In genomic region chr15:67821784-67822451, GRCh38 we compare ENCODE assay signal across 17 cellular contexts. TPM values are rescaled to one million over a fixed set of nuclear protein-coding genes. Genes with fewer than 3 reads are reported as not detected.
DNase-seq lines count a peak whose midpoint lies in the region; ATAC-seq, FAIRE-seq and TF ChIP-seq lines count a peak whose summit lies in the region.
"Had no signal": no experiment of that assay in that cellular context is flagged by ENCODE, and none has a peak within 500 bp of the region (broad histone marks: within the 10 kb centered on the region; RNA-seq: fewer than 3 reads in every experiment).

No MANE protein-coding gene starts in this region.

- no peak overlapping the region for H3K27ac ChIP-seq in kidney (ENCODE audit: low read depth in 2 of 2, low read length in 2 of 2)
- H3K27ac ChIP-seq: colonic mucosa, prostate gland, SJSA1 had no signal

- H3K4me1 ChIP-seq in kidney (ENCODE audit: control insufficient read depth in 1 of 2, insufficient read depth in 1 of 2, low read depth in 1 of 2, low read length in 2 of 2) = peaks cover 0 to 5% of the 10 kb centered on the region in 2 donors

- peaks cover 62% of the 10 kb centered on the region for H3K27me3 Mint-ChIP-seq in activated naive CD4-positive, alpha-beta T cell treated with anti-CD3 and anti-CD28 coated beads, Interleukin-2, amount 50 U/mL, for 24 hours
- peaks cover 97% of the 10 kb centered on the region for H3K27me3 Mint-ChIP-seq in stimulated activated naive CD8-positive, alpha-beta T cell treated with anti-CD3 and anti-CD28 coated beads, Interleukin-15, amount 100 ng/mL, for 72 hours

- FAIRE-seq in kidney (lab: Jason Lieb, UNC) = no peak
- FAIRE-seq: K562 had no signal

- no peak for TF ChIP-seq CTCF in kidney (IDR thresholded peaks at IDR 0.05; ENCODE audit: borderline replicate concordance, extremely low read depth, insufficient read depth)

- no peaks in the 10 kb centered on the region for H3K9me3 ChIP-seq in kidney (ENCODE audit: control insufficient read depth in 1 of 2, low read length in 2 of 2)
- H3K9me3 ChIP-seq: colonic mucosa, prostate gland had no signal

- H3K9ac ChIP-seq in kidney (ENCODE audit: low read length in 2 of 2) = no peak overlapping the region

- peaks cover 1% of the 10 kb centered on the region for H3K36me3 Mint-ChIP-seq in activated naive CD4-positive, alpha-beta T cell treated with anti-CD3 and anti-CD28 coated beads, Interleukin-2, amount 50 U/mL, for 24 hours

- ATAC-seq in stimulated activated naive CD8-positive, alpha-beta T cell treated with anti-CD3 and anti-CD28 coated beads, Interleukin-15, amount 100 ng/mL, for 72 hours = no peak
- no peak for ATAC-seq in HG03196 (IDR thresholded peaks at IDR 0.05; ENCODE audit: unreplicated experiment)
- ATAC-seq: activated CD4-positive, CD25-positive, alpha-beta regulatory T cell treated with anti-CD3 and anti-CD28 coated beads, Interleukin-2, amount 50 U/mL, for 24 hours had no signal

- H3K4me3 ChIP-seq in kidney (ENCODE audit: low read length in 2 of 2) = no peak overlapping the region
- H3K4me3 ChIP-seq: colonic mucosa, K562, prostate gland, SJSA1 had no signal

- intact Hi-C loops in kidney (cut with DNase I) = no loop called here

- no peak overlapping the region for H3K27ac Mint-ChIP-seq in activated naive CD4-positive, alpha-beta T cell treated with anti-CD3 and anti-CD28 coated beads, Interleukin-2, amount 50 U/mL, for 24 hours
- no peak overlapping the region for H3K27ac Mint-ChIP-seq in stimulated activated naive CD8-positive, alpha-beta T cell treated with anti-CD3 and anti-CD28 coated beads, Interleukin-15, amount 100 ng/mL, for 72 hours

- DNase-seq in activated naive CD4-positive, alpha-beta T cell treated with anti-CD3 and anti-CD28 coated beads, Interleukin-2, amount 50 U/mL, for 16 hours = no peak
- DNase-seq in NCI-H146 treated with DMSO at 0.1 percent for 48 hours (lab: John Stamatoyannopoulos, UW; ENCODE audit: unreplicated experiment) (peak; percentile 65), kidney (peak; percentile 29), NCI-H1105 (lab: John Stamatoyannopoulos, UW) (no peak), OCI-M2 (lab: John Stamatoyannopoulos, UW; ENCODE audit: unreplicated experiment) (no peak)
- no peak for DNase-seq in stimulated activated naive CD8-positive, alpha-beta T cell treated with anti-CD3 and anti-CD28 coated beads, Interleukin-15, amount 100 ng/mL, for 72 hours
- DNase-seq: colonic mucosa; NCI-H1694 treated with DMSO at 0.1 percent for 48 hours; stimulated activated CD4-positive, alpha-beta T cell treated with anti-CD3 and anti-CD28 coated beads, Interleukin-1b, Interleukin-23, amount 100 ng/mL, for 48 hours; stimulated activated naive CD4-positive, alpha-beta T cell treated with Interleukin-2 at 50 U/mL for 16 hours had no signal

- peaks cover 38% of the 10 kb centered on the region for H3K4me1 Mint-ChIP-seq in activated naive CD4-positive, alpha-beta T cell treated with anti-CD3 and anti-CD28 coated beads, Interleukin-2, amount 50 U/mL, for 24 hours
- peaks cover 61% of the 10 kb centered on the region for H3K4me1 Mint-ChIP-seq in stimulated activated naive CD8-positive, alpha-beta T cell treated with anti-CD3 and anti-CD28 coated beads, Interleukin-15, amount 100 ng/mL, for 72 hours

- H3K4me3 Mint-ChIP-seq in activated naive CD4-positive, alpha-beta T cell treated with anti-CD3 and anti-CD28 coated beads, Interleukin-2, amount 50 U/mL, for 24 hours = peak overlapping the region; percentile 60
- peak overlapping the region; percentile 34 to 72 for H3K4me3 Mint-ChIP-seq in stimulated activated naive CD8-positive, alpha-beta T cell treated with anti-CD3 and anti-CD28 coated beads, Interleukin-15, amount 100 ng/mL, for 72 hours

- H3K9me3 Mint-ChIP-seq in activated naive CD4-positive, alpha-beta T cell treated with anti-CD3 and anti-CD28 coated beads, Interleukin-2, amount 50 U/mL, for 24 hours = no peaks in the 10 kb centered on the region
- H3K9me3 Mint-ChIP-seq in stimulated activated naive CD8-positive, alpha-beta T cell treated with anti-CD3 and anti-CD28 coated beads, Interleukin-15, amount 100 ng/mL, for 72 hours = no peaks in the 10 kb centered on the region

- no peaks in the 10 kb centered on the region for H3K36me3 ChIP-seq in kidney (ENCODE audit: control insufficient read depth in 1 of 2, insufficient read depth in 2 of 2, low read length in 2 of 2)
- H3K36me3 ChIP-seq: colonic mucosa, prostate gland, SJSA1 had no signal

RNA-seq across cellular contexts. Expression of gene SKOR1, which starts 3.4 kb away (rescaled TPM):
- total RNA-seq in kidney = 0.57 TPM
- 0.22 TPM for polyA plus RNA-seq in kidney (ENCODE audit: insufficient read depth, low read depth, low replicate concordance)
- total RNA-seq: SJSA1 had no signal

RNA-seq across cellular contexts. Expression of gene RNU6-1, which starts 17.9 kb away (rescaled TPM):
- not detected for total RNA-seq in kidney
- not detected for polyA plus RNA-seq in kidney (ENCODE audit: insufficient read depth, low read depth, low replicate concordance)
- total RNA-seq: colonic mucosa, K562, prostate gland, SJSA1 had no signal
- polyA plus RNA-seq: BJ, K562 had no signal

Comparison
In these comparisons a context has a peak if more than half of its experiments do, and no peak if none do; other contexts are left out.
1. DNase-seq: peak in NCI-H146 treated with DMSO at 0.1 percent for 48 hours (single experiment) and kidney (single experiment); none in activated naive CD4-positive, alpha-beta T cell treated with anti-CD3 and anti-CD28 coated beads, Interleukin-2, amount 50 U/mL, for 16 hours (single experiment), stimulated activated naive CD8-positive, alpha-beta T cell treated with anti-CD3 and anti-CD28 coated beads, Interleukin-15, amount 100 ng/mL, for 72 hours (0 of 2), NCI-H1105 (single experiment) and OCI-M2 (single experiment).